ENCODE assay signal across 1 cellular context in genomic region chr7:131537581-131537980, GRCh38.
TF ChIP-seq lines count a peak whose summit lies in the region.

No MANE protein-coding gene starts in this region.

TF ChIP-seq in IMR-90, 13 proteins besides CTCF, POLR2A, EP300 and RAD21:
- TF ChIP-seq MAFK (IDR thresholded peaks at IDR 0.05; ENCODE audit: low read depth, low read length) (no peak), BHLHE40 (IDR thresholded peaks at IDR 0.05; ENCODE audit: low read depth, low read length) (no peak), USF2 (IDR thresholded peaks at IDR 0.05; ENCODE audit: low read depth, low read length) (no peak), CEBPB (IDR thresholded peaks at IDR 0.05; ENCODE audit: low read depth, low read length) (no peak), FOS (IDR thresholded peaks at IDR 0.05; ENCODE audit: low read depth, low read length) (no peak), NFE2L2 (IDR thresholded peaks at IDR 0.05; ENCODE audit: low read depth, low read length) (no peak), MAZ (IDR thresholded peaks at IDR 0.05; ENCODE audit: borderline replicate concordance, low read depth, low read length) (no peak)
